ENCODE assay signal across 8 cellular contexts in genomic region chr3:152258448-152259302, GRCh38. TPM values are rescaled to one million over a fixed set of nuclear protein-coding genes. Genes with fewer than 3 reads are reported as not detected.
A peak's percentile ranks its signal among the peaks of the same experiment; 100 is the strongest.
DNase-seq lines count a peak whose midpoint lies in the region; ATAC-seq and TF ChIP-seq lines count a peak whose summit lies in the region.

No MANE protein-coding gene starts in this region.

- H3K4me1 ChIP-seq in smooth muscle cell (ENCODE audit: low read depth), result peaks cover 26% of the 10 kb centered on the region

- peaks cover 0 to under 1% of the 10 kb centered on the region in 2 donors for H3K36me3 Mint-ChIP-seq in activated T-cell treated with anti-CD3 and anti-CD28 coated beads, Interleukin-2, amount 50 U/mL, for 72 hours (ENCODE audit: insufficient read depth in 2 of 2)

- peaks cover 90% of the 10 kb centered on the region for H3K4me1 Mint-ChIP-seq in activated T-cell treated with anti-CD3 and anti-CD28 coated beads, Interleukin-2, amount 50 U/mL, for 72 hours (ENCODE audit: low read depth)

- H3F3A ChIP-seq in smooth muscle cell (ENCODE audit: low read depth), result peaks cover 5% of the 10 kb centered on the region

- peak; percentile 90 to 93 for ATAC-seq in activated T-cell treated with anti-CD3 and anti-CD28 coated beads, Interleukin-2, amount 50 U/mL, for 72 hours (replicated peaks in 1 of 2)

- H3K4me2 ChIP-seq in smooth muscle cell, result peak overlapping the region; percentile 71

- no peak for TF ChIP-seq CTCF in smooth muscle cell (IDR thresholded peaks at IDR 0.05; ENCODE audit: borderline replicate concordance, insufficient read depth, poor library complexity, severe bottlenecking)

- H3K4me3 ChIP-seq in smooth muscle cell, result peak overlapping the region; percentile 14

- no peaks in the 10 kb centered on the region for H3K27me3 Mint-ChIP-seq in activated T-cell treated with anti-CD3 and anti-CD28 coated beads, Interleukin-2, amount 50 U/mL, for 72 hours (ENCODE audit: low read depth)

- WGBS in smooth muscle cell (ENCODE audit: low lambda C conversion rate), result 10% methylated on average over 6 of the region's 6 CpGs

- H3K4me3 Mint-ChIP-seq in activated T-cell treated with anti-CD3 and anti-CD28 coated beads, Interleukin-2, amount 50 U/mL, for 72 hours, result peak overlapping the region; percentile 66 to 77

- H3K9ac ChIP-seq in smooth muscle cell (ENCODE audit: low read depth), result peak overlapping the region; percentile 82

- H3K36me3 ChIP-seq in smooth muscle cell (ENCODE audit: low read depth), result no peaks in the 10 kb centered on the region

- H3K27ac Mint-ChIP-seq in activated T-cell treated with anti-CD3 and anti-CD28 coated beads, Interleukin-2, amount 50 U/mL, for 72 hours, result peak overlapping the region; percentile 94

- peaks cover 0 to 2% of the 10 kb centered on the region in 2 donors for H3K9me3 Mint-ChIP-seq in activated T-cell treated with anti-CD3 and anti-CD28 coated beads, Interleukin-2, amount 50 U/mL, for 72 hours

- no peaks in the 10 kb centered on the region for H3K27me3 ChIP-seq in smooth muscle cell (ENCODE audit: low read depth)

- DNase-seq in stimulated activated CD4-positive, alpha-beta T cell treated with anti-CD3 and anti-CD28 coated beads, Interleukin-12 subunit alpha, Interleukin-12 subunit beta, amount 100 ng/mL, for 48 hours (ENCODE audit: low read depth in 2 of 3, low spot score in 1 of 3), result peak in 2 of 3 donors; percentile 44 to 56
- no peak for DNase-seq in stimulated activated CD4-positive, alpha-beta T cell treated with anti-CD3 and anti-CD28 coated beads, Interleukin-2, amount 100 ng/mL, for 48 hours
- DNase-seq in NAMALWA (ENCODE audit: low spot score) (peak; percentile 68), glomerular visceral epithelial cell (ENCODE audit: extremely low spot score) (peak; percentile 82), smooth muscle cell (lab: John Stamatoyannopoulos, UW; ENCODE audit: unreplicated experiment) (no peak), midbrain (lab: John Stamatoyannopoulos, UW) (no peak), RPMI8226 (no peak)
- peak; percentile 74 to 83 for DNase-seq in activated T-cell treated with anti-CD3 and anti-CD28 coated beads, Interleukin-2, amount 50 U/mL, for 72 hours

- H3K27ac ChIP-seq in smooth muscle cell (ENCODE audit: low read depth), result peak overlapping the region; percentile 96

- no peaks in the 10 kb centered on the region for H3K79me2 ChIP-seq in smooth muscle cell (ENCODE audit: low read depth)

- H2AFZ ChIP-seq in smooth muscle cell (ENCODE audit: low read depth), result peak overlapping the region; percentile 17

- no peaks in the 10 kb centered on the region for H3K9me3 ChIP-seq in smooth muscle cell (replicated peaks; ENCODE audit: low read depth)

- no peaks in the 10 kb centered on the region for H4K20me1 ChIP-seq in smooth muscle cell (ENCODE audit: low read depth)

RNA-seq across cellular contexts. Expression of gene MBNL1, which starts 10.1 kb away (rescaled TPM):
- 100 to 1,000 TPM; 299 to 323 TPM for total RNA-seq in activated T-cell treated with anti-CD3 and anti-CD28 coated beads, Interleukin-2, amount 50 U/mL, for 72 hours
- total RNA-seq in smooth muscle cell, result 126 and 128 TPM in 2 replicates
- 19.5 and 22.0 TPM in 2 replicates for polyA plus RNA-seq in smooth muscle cell

Comparison
In these comparisons a context has a peak if more than half of its experiments do, and no peak if none do; other contexts are left out.
1. DNase-seq: peak in stimulated activated CD4-positive, alpha-beta T cell treated with anti-CD3 and anti-CD28 coated beads, Interleukin-12 subunit alpha, Interleukin-12 subunit beta, amount 100 ng/mL, for 48 hours (2 of 3), NAMALWA (single experiment), activated T-cell treated with anti-CD3 and anti-CD28 coated beads, Interleukin-2, amount 50 U/mL, for 72 hours (2 of 2) and glomerular visceral epithelial cell (single experiment); none in stimulated activated CD4-positive, alpha-beta T cell treated with anti-CD3 and anti-CD28 coated beads, Interleukin-2, amount 100 ng/mL, for 48 hours (0 of 2), smooth muscle cell (single experiment), midbrain (single experiment) and RPMI8226 (single experiment).